Comparison of ENCODE assay signal across 17 cellular contexts in the genomic region with DNA sequence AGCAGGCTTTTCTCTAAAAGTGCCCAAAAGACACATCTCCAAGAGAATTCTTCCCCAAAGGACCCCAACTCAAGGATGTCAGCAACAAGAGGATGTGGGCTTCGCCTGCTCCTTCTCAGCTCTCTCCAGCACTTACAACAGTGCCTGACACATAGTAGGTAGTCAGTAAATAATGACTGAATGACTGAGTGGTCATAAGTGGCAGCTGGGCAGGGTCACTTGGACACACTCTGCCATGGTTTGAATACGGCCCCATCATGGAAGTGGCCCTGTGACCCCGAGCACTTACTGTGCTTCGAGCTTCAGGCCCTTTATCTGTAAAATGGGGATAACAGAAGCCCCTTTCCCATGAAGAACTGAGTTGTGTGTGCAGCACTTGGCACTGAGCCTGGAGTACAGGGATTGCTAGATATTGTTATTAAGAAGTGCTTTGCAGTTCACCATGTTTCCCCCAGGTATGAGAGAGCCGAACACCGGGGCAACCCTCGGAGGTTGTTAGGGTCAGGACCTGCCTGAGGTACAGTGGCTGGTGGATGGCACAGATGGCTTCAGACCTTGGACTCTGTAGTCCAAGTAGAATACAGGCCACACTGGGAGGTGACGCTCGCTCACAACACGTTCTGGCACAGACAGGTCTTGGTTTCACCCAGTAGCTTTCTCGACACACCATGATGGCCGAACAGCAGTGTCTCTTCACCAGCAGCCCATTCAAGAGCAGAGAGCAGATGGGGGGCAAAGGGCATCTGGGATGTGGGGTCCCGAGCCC. TPM values are rescaled to one million over a fixed set of nuclear protein-coding genes. Genes with fewer than 3 reads are reported as not detected.
DNase-seq lines count a peak whose midpoint lies in the region; ATAC-seq and TF ChIP-seq lines count a peak whose summit lies in the region.
"Had no signal": no experiment of that assay in that cellular context is flagged by ENCODE, and none has a peak within 500 bp of the region (broad histone marks: within the 10 kb centered on the region; RNA-seq: fewer than 3 reads in every experiment).

No MANE protein-coding gene starts in this region.

- ATAC-seq in HG02642 (IDR thresholded peaks at IDR 0.05; ENCODE audit: poor library complexity, unreplicated experiment) (no peak), GM18520 (IDR thresholded peaks at IDR 0.05; ENCODE audit: unreplicated experiment) (no peak)
- ATAC-seq: sciatic nerve had no signal

- peaks cover 10% of the 10 kb centered on the region for H3K36me3 ChIP-seq in effector memory CD4-positive, alpha-beta T cell (ENCODE audit: control insufficient read depth, insufficient read depth, low read length)
- no peaks in the 10 kb centered on the region for H3K36me3 ChIP-seq in spleen
- H3K36me3 ChIP-seq: neutrophil, upper lobe of right lung had no signal

- no peak overlapping the region for H3K4me3 ChIP-seq in effector memory CD4-positive, alpha-beta T cell (ENCODE audit: insufficient read depth, low read depth, low read length, poor library complexity, severe bottlenecking)
- no peak overlapping the region for H3K4me3 ChIP-seq in spleen
- H3K4me3 ChIP-seq: upper lobe of right lung had no signal

- 89 to 96% (median 92%) methylated on average over 13 of the region's 13 CpGs for WGBS in spleen, 5 donors

- H3K9me3 ChIP-seq in effector memory CD4-positive, alpha-beta T cell (ENCODE audit: control insufficient read depth, low read length): no peaks in the 10 kb centered on the region
- no peaks in the 10 kb centered on the region for H3K9me3 ChIP-seq in spleen
- H3K9me3 ChIP-seq: neutrophil, upper lobe of right lung had no signal

- H3K27ac ChIP-seq in effector memory CD4-positive, alpha-beta T cell (ENCODE audit: insufficient read depth, low read length, poor library complexity, severe bottlenecking): peak overlapping the region; percentile 53
- H3K27ac ChIP-seq in spleen: peak overlapping the region in 4 of 8 donors; percentile 8 to 53 (median 38)
- H3K27ac ChIP-seq: neutrophil, upper lobe of right lung had no signal

- CTCF ChIA-PET in activated naive CD4-positive, alpha-beta T cell treated with anti-CD3 and anti-CD28 coated beads, Interleukin-2, amount 10 ng/mL, durations not matched to agents 7 days and 5 days (lab: Charles Lee): interaction anchor here (1.3 to 12.5 kb wide), 4 partner anchors 8 to 121 kb away, joined by 5 to 283 read pairs (median 90); no protein-coding TSS in a partner anchor

- no peaks in the 10 kb centered on the region for H3K9me3 Mint-ChIP-seq in activated naive CD4-positive, alpha-beta T cell treated with anti-CD3 and anti-CD28 coated beads, Interleukin-2, amount 10 ng/mL, durations not matched to agents 7 days and 5 days

- no peak for TF ChIP-seq CTCF in spleen (IDR thresholded peaks at IDR 0.05 in 8 of 11, conservative IDR thresholded peaks at IDR 0.05 in 3 of 11)

- H3K27me3 ChIP-seq in effector memory CD4-positive, alpha-beta T cell (replicated peaks; ENCODE audit: control insufficient read depth, insufficient read depth, low read length, poor library complexity, severe bottlenecking): no peaks in the 10 kb centered on the region
- H3K27me3 ChIP-seq in spleen (replicated peaks in 1 of 7): no peaks in the 10 kb centered on the region
- H3K27me3 ChIP-seq: upper lobe of right lung had no signal

- peaks cover 60% of the 10 kb centered on the region for H3K4me1 ChIP-seq in effector memory CD4-positive, alpha-beta T cell (ENCODE audit: control insufficient read depth, insufficient read depth, low read length, poor library complexity, severe bottlenecking)
- peaks cover 26 to 72% (median 55%) of the 10 kb centered on the region in 6 donors for H3K4me1 ChIP-seq in spleen
- H3K4me1 ChIP-seq: upper lobe of right lung had no signal

- intact Hi-C loops in spleen (cut with DNase I; ENCODE audit: low total_unique reads): no loop called here

- H3K36me3 Mint-ChIP-seq in activated naive CD4-positive, alpha-beta T cell treated with anti-CD3 and anti-CD28 coated beads, Interleukin-2, amount 10 ng/mL, durations not matched to agents 7 days and 5 days: peaks cover 55% of the 10 kb centered on the region

- no peak for DNase-seq in activated naive CD4-positive, alpha-beta T cell treated with anti-CD3 and anti-CD28 coated beads, Interleukin-2, amount 10 ng/mL, durations not matched to agents 7 days and 5 days
- DNase-seq in activated naive CD4-positive, alpha-beta T cell (lab: John Stamatoyannopoulos, UW): no peak
- DNase-seq in NCI-H1105 treated with DMSO at 0.1 percent for 48 hours (lab: John Stamatoyannopoulos, UW) (peak; percentile 18), spleen (peak; percentile 58), NCI-H128 (lab: John Stamatoyannopoulos, UW; ENCODE audit: unreplicated experiment) (no peak)
- DNase-seq in effector memory CD4-positive, alpha-beta T cell: no peak
- DNase-seq: activated CD4-positive, alpha-beta T cell treated with anti-CD3 and anti-CD28 coated beads, Interleukin-2, amount 50 U/mL, for 1 hour; mammary epithelial cell; NCI-H1048; NCI-H226; SIG-M5; T-helper 9 cell; upper lobe of right lung had no signal

- H3K27ac Mint-ChIP-seq in activated naive CD4-positive, alpha-beta T cell treated with anti-CD3 and anti-CD28 coated beads, Interleukin-2, amount 10 ng/mL, durations not matched to agents 7 days and 5 days: peak overlapping the region; percentile 87

- no peak for TF ChIP-seq POLR2A in spleen (IDR thresholded peaks at IDR 0.05)

- no peaks in the 10 kb centered on the region for H3K27me3 Mint-ChIP-seq in activated naive CD4-positive, alpha-beta T cell treated with anti-CD3 and anti-CD28 coated beads, Interleukin-2, amount 10 ng/mL, durations not matched to agents 7 days and 5 days

- no peak overlapping the region for H3K4me3 Mint-ChIP-seq in activated naive CD4-positive, alpha-beta T cell treated with anti-CD3 and anti-CD28 coated beads, Interleukin-2, amount 10 ng/mL, durations not matched to agents 7 days and 5 days

- H3K4me1 Mint-ChIP-seq in activated naive CD4-positive, alpha-beta T cell treated with anti-CD3 and anti-CD28 coated beads, Interleukin-2, amount 10 ng/mL, durations not matched to agents 7 days and 5 days: peaks cover 87% of the 10 kb centered on the region

RNA-seq across cellular contexts. Expression of a gene that starts 56.0 kb away (rescaled TPM):
- total RNA-seq in spleen: 10 to 100 TPM; 25.3 to 45.4 (median 34.9) TPM
- 1 to 10 TPM; 3.4 to 8.4 (median 4.2) TPM for polyA plus RNA-seq in spleen

Comparison
In these comparisons a context has a peak if more than half of its experiments do, and no peak if none do; other contexts are left out.
1. DNase-seq: peak in NCI-H1105 treated with DMSO at 0.1 percent for 48 hours (single experiment) and spleen (single experiment); none in activated naive CD4-positive, alpha-beta T cell treated with anti-CD3 and anti-CD28 coated beads, Interleukin-2, amount 10 ng/mL, durations not matched to agents 7 days and 5 days (single experiment), activated naive CD4-positive, alpha-beta T cell (0 of 4), effector memory CD4-positive, alpha-beta T cell (0 of 3) and NCI-H128 (single experiment).